Comparison of ENCODE assay signal across 20 cellular contexts in the genomic region with DNA sequence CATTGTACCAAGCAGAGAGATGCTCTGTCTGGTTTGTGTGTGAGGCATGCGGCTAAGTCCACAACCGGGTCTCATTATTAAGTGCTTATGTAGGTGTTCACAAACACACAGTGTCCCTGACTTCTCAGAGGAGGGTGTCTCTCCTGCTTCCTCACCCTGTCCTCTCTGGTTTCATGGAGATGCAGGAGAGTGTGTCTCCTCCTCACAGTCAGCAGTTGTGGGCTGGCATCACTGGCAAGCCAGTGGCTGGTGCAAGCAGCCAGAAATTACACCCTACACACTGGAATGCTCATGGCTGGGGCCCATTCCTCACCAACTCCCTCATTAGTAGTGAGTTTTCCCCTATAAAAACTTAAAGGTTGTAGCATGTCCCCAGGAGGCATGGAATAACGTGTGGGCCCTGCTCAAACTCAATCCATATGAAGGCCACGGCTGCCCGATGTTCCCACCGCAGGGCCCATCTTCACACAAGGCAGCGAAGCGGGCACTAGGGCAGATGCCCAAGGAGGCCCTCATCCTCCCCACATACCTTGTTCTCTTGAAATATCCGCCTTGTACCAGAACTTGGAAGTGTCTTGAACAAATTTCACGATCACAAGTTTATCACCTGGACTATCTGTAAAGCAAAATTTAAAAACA.
DNase-seq lines count a peak whose midpoint lies in the region; ATAC-seq and TF ChIP-seq lines count a peak whose summit lies in the region.
"Had no signal": no experiment of that assay in that cellular context is flagged by ENCODE, and none has a peak within 500 bp of the region (broad histone marks: within the 10 kb centered on the region; RNA-seq: fewer than 3 reads in every experiment).

No MANE protein-coding gene starts in this region.

- intact Hi-C loops in sciatic nerve (cut with DNase I), result no loop called here

- peaks cover 11% of the 10 kb centered on the region for H3K79me1 ChIP-seq in trophoblast cell (ENCODE audit: low read length)

- H3K27ac ChIP-seq in layer of hippocampus (ENCODE audit: low read depth, low read length) (peak overlapping the region; percentile 30), trophoblast cell (ENCODE audit: low read depth, low read length) (no peak overlapping the region)

- no peak overlapping the region for H2BK12ac ChIP-seq in trophoblast cell (ENCODE audit: low read length)

- H3K27me3 ChIP-seq in MG63, result no peaks in the 10 kb centered on the region
- H3K27me3 ChIP-seq in layer of hippocampus (ENCODE audit: control insufficient read depth, insufficient read depth, low read length), result peaks cover 3% of the 10 kb centered on the region
- H3K27me3 ChIP-seq in trophoblast cell (ENCODE audit: insufficient read depth, low read length), result no peaks in the 10 kb centered on the region
- H3K27me3 ChIP-seq: BLaER1 treated with 17β-estradiol and CSF1 and Interleukin-3, amounts not matched to agents 10 nM and 100 nM had no signal

- no peak overlapping the region for H2AFZ ChIP-seq in trophoblast cell (ENCODE audit: insufficient read depth, low read length, poor library complexity)

- no peak overlapping the region for H3K4ac ChIP-seq in trophoblast cell (ENCODE audit: low read depth, low read length)

- no peak overlapping the region for H3K23ac ChIP-seq in trophoblast cell (ENCODE audit: low read length)

- H4K91ac ChIP-seq in trophoblast cell (ENCODE audit: low read depth, low read length), result no peak overlapping the region

- no peak overlapping the region for H2AK5ac ChIP-seq in trophoblast cell (ENCODE audit: low read length)

- H3K36me3 ChIP-seq in MG63 (peaks cover 14% of the 10 kb centered on the region; the same call in 1 of the 2 replicates), trophoblast cell (ENCODE audit: control insufficient read depth in 1 of 2, insufficient read depth in 2 of 2, low read length in 2 of 2) (peaks cover 61 to 67% of the 10 kb centered on the region in 2 experiments)

- WGBS in trophoblast cell (ENCODE audit: extremely low coverage, insufficient coverage, insufficient read length), result no CpG with 5 or more reads among the region's 10 CpGs

- H3K9me3 ChIP-seq in MG63 (no peaks in the 10 kb centered on the region), trophoblast cell (ENCODE audit: insufficient read depth, low read depth, low read length) (peaks cover 3% of the 10 kb centered on the region)
- H3K9me3 ChIP-seq: BLaER1 treated with 17β-estradiol and CSF1 and Interleukin-3, amounts not matched to agents 10 nM and 100 nM had no signal

- no peak overlapping the region for H3K9ac ChIP-seq in trophoblast cell (ENCODE audit: low read length)
- H3K9ac ChIP-seq: BLaER1 treated with 17β-estradiol and CSF1 and Interleukin-3, amounts not matched to agents 10 nM and 100 nM had no signal

- H3K14ac ChIP-seq in trophoblast cell (ENCODE audit: low read length), result no peak overlapping the region

- no peak for TF ChIP-seq CTCF in AG10803 (conservative IDR thresholded peaks at IDR 0.05; ENCODE audit: low read length)

- H3K79me2 ChIP-seq in trophoblast cell (ENCODE audit: control insufficient read depth, insufficient read depth, low read length, poor library complexity), result no peaks in the 10 kb centered on the region

- no peak overlapping the region for H4K8ac ChIP-seq in trophoblast cell (ENCODE audit: low read depth, low read length)

- peaks cover 11% of the 10 kb centered on the region in 2 experiments for H3K4me1 ChIP-seq in trophoblast cell (ENCODE audit: control insufficient read depth in 1 of 2, insufficient read depth in 2 of 2, low read length in 2 of 2)

- DNase-seq in AG10803 (ENCODE audit: low read depth) (peak; percentile 14), MG63 (peak; percentile 23), sciatic nerve (ENCODE audit: low spot score) (peak; percentile 49), H4 (ENCODE audit: low spot score) (no peak), trophoblast cell (no peak)
- no peak for DNase-seq in activated T-cell treated with anti-CD3 and anti-CD28 coated beads, Interleukin-2, amount 50 U/mL, for 48 hours
- DNase-seq: CD8-positive, alpha-beta T cell; DMS53; EL; NCI-H1105 treated with DMSO at 0.1 percent for 48 hours; NCI-H1694; NCI-H2107; NCI-H2227 treated with DMSO at 0.1 percent for 48 hours; NCI-H524; NCI-H82; RPMI8226; SIG-M5 had no signal

- no peak overlapping the region for H2BK120ac ChIP-seq in trophoblast cell (ENCODE audit: insufficient read depth, low read length, poor library complexity)

- H3K18ac ChIP-seq in trophoblast cell (ENCODE audit: low read length), result no peak overlapping the region

- no peak overlapping the region for H3K4me2 ChIP-seq in trophoblast cell (ENCODE audit: low read length)
- H3K4me2 ChIP-seq: BLaER1 treated with 17β-estradiol and CSF1 and Interleukin-3, amounts not matched to agents 10 nM and 100 nM had no signal

- no peak overlapping the region for H4K12ac ChIP-seq in trophoblast cell (ENCODE audit: low read depth, low read length)

- no peak overlapping the region for H2BK5ac ChIP-seq in trophoblast cell (ENCODE audit: low read depth, low read length, poor library complexity)

- ATAC-seq in sciatic nerve, result no peak
- ATAC-seq: CD8-positive, alpha-beta T cell; GM12878 had no signal

- H3K4me3 ChIP-seq in AG10803 (ENCODE audit: low read length), result no peak overlapping the region
- no peak overlapping the region for H3K4me3 ChIP-seq in MG63
- H3K4me3 ChIP-seq in trophoblast cell (ENCODE audit: low read depth, low read length), result no peak overlapping the region
- H3K4me3 ChIP-seq: BLaER1 treated with 17β-estradiol and CSF1 and Interleukin-3, amounts not matched to agents 10 nM and 100 nM; GM12878 had no signal

Comparison
In these comparisons a context has a peak if more than half of its experiments do, and no peak if none do; other contexts are left out.
1. DNase-seq: peak in AG10803 (single experiment), MG63 (single experiment) and sciatic nerve (single experiment); none in H4 (single experiment), trophoblast cell (0 of 2) and activated T-cell treated with anti-CD3 and anti-CD28 coated beads, Interleukin-2, amount 50 U/mL, for 48 hours (0 of 2).